In the genomic region with DNA sequence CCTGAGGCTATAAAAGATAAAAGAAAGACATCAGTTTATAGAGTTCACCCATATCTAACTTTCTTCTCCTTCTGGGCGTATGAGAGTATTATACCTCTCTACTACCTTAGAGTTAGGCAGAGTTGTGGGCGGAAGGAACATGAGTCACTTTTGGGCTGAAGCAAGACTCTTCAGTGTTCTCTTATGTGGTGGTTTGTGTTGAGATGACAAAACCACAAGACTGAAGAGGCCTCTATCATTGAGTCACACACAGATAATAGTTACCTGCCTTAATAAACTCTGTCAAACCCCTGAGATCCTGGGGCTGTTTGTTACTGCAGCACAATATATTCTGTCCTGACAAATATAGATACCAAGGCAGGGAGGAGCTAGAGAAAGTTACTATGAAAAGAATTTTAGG, we compare ENCODE assay signal across 8 cellular contexts.
DNase-seq lines count a peak whose midpoint lies in the region; ATAC-seq and TF ChIP-seq lines count a peak whose summit lies in the region.

No MANE protein-coding gene starts in this region.

- no peak for TF ChIP-seq CTCF in CD4-positive, alpha-beta T cell (IDR thresholded peaks at IDR 0.05)

- H3K36me3 Mint-ChIP-seq in CD4-positive, alpha-beta T cell (ENCODE audit: low read depth): no peaks in the 10 kb centered on the region
- no peaks in the 10 kb centered on the region for H3K36me3 Mint-ChIP-seq in activated naive CD4-positive, alpha-beta T cell treated with anti-CD3 and anti-CD28 coated beads, Interleukin-2, amount 10 ng/mL, durations not matched to agents 7 days and 5 days

- no peak overlapping the region for H3K27ac Mint-ChIP-seq in CD4-positive, alpha-beta T cell
- H3K27ac Mint-ChIP-seq in activated naive CD4-positive, alpha-beta T cell treated with anti-CD3 and anti-CD28 coated beads, Interleukin-2, amount 10 ng/mL, durations not matched to agents 7 days and 5 days: no peak overlapping the region

- no peaks in the 10 kb centered on the region for H3K36me3 ChIP-seq in MG63

- H3K27me3 Mint-ChIP-seq in CD4-positive, alpha-beta T cell: no peaks in the 10 kb centered on the region
- no peaks in the 10 kb centered on the region for H3K27me3 Mint-ChIP-seq in activated naive CD4-positive, alpha-beta T cell treated with anti-CD3 and anti-CD28 coated beads, Interleukin-2, amount 10 ng/mL, durations not matched to agents 7 days and 5 days

- H3K4me1 Mint-ChIP-seq in CD4-positive, alpha-beta T cell (ENCODE audit: low read depth): no peaks in the 10 kb centered on the region
- H3K4me1 Mint-ChIP-seq in activated naive CD4-positive, alpha-beta T cell treated with anti-CD3 and anti-CD28 coated beads, Interleukin-2, amount 10 ng/mL, durations not matched to agents 7 days and 5 days: peaks cover 18% of the 10 kb centered on the region

- no peak overlapping the region for H3K4me3 ChIP-seq in MG63

- intact Hi-C loops in CD4-positive, alpha-beta T cell (cut with DNase I, micrococcal nuclease): no loop called here

- CTCF ChIA-PET in CD4-positive, alpha-beta T cell (lab: Charles Lee): no interaction called here
- CTCF ChIA-PET in activated naive CD4-positive, alpha-beta T cell treated with anti-CD3 and anti-CD28 coated beads, Interleukin-2, amount 10 ng/mL, durations not matched to agents 7 days and 5 days (lab: Charles Lee): interaction anchor here (1.0 kb wide), 1 partner anchor 85 kb away, joined by 3 read pairs; no protein-coding TSS in a partner anchor

- no peak overlapping the region for H3K27ac ChIP-seq in CD4-positive, alpha-beta T cell (ENCODE audit: low read depth, low read length)

- H3K9me3 Mint-ChIP-seq in CD4-positive, alpha-beta T cell: no peaks in the 10 kb centered on the region
- H3K9me3 Mint-ChIP-seq in activated naive CD4-positive, alpha-beta T cell treated with anti-CD3 and anti-CD28 coated beads, Interleukin-2, amount 10 ng/mL, durations not matched to agents 7 days and 5 days: peaks cover 8% of the 10 kb centered on the region

- DNase-seq in CD4-positive, alpha-beta T cell: no peak
- DNase-seq in HPDE6-E6E7 (ENCODE audit: extremely low spot score): peak; percentile 53
- DNase-seq in activated naive CD4-positive, alpha-beta T cell treated with anti-CD3 and anti-CD28 coated beads, Interleukin-2, amount 10 ng/mL, durations not matched to agents 7 days and 5 days: peak; percentile 35
- peak; percentile 31 for DNase-seq in stimulated activated CD4-positive, alpha-beta T cell treated with anti-CD3 and anti-CD28 coated beads, Interleukin-2, amount 100 ng/mL, for 4 hours (ENCODE audit: low read depth)
- DNase-seq in SK-N-DZ (ENCODE audit: low spot score): no peak
- DNase-seq in MG63: no peak

- POLR2A ChIA-PET in CD4-positive, alpha-beta T cell (lab: Charles Lee): no interaction called here

- no peak overlapping the region for H3K4me3 Mint-ChIP-seq in CD4-positive, alpha-beta T cell
- H3K4me3 Mint-ChIP-seq in activated naive CD4-positive, alpha-beta T cell treated with anti-CD3 and anti-CD28 coated beads, Interleukin-2, amount 10 ng/mL, durations not matched to agents 7 days and 5 days: no peak overlapping the region

- H3K27me3 ChIP-seq in CD4-positive, alpha-beta T cell (ENCODE audit: control insufficient read depth, insufficient read depth, low read length): no peaks in the 10 kb centered on the region
- H3K27me3 ChIP-seq in MG63: no peaks in the 10 kb centered on the region

- ATAC-seq in CD4-positive, alpha-beta T cell (ENCODE audit: poor library complexity): peak; percentile 71
- ATAC-seq in GM21367 (IDR thresholded peaks at IDR 0.05; ENCODE audit: unreplicated experiment): peak; percentile 70
- ATAC-seq in HG02970 (IDR thresholded peaks at IDR 0.05; ENCODE audit: low FRiP score, unreplicated experiment): no peak

- H3K9me3 ChIP-seq in CD4-positive, alpha-beta T cell (ENCODE audit: control insufficient read depth, low read length): no peaks in the 10 kb centered on the region
- H3K9me3 ChIP-seq in MG63: no peaks in the 10 kb centered on the region

Comparison
In these comparisons a context has a peak if more than half of its experiments do, and no peak if none do; other contexts are left out.
1. DNase-seq: peak in HPDE6-E6E7 (single experiment), activated naive CD4-positive, alpha-beta T cell treated with anti-CD3 and anti-CD28 coated beads, Interleukin-2, amount 10 ng/mL, durations not matched to agents 7 days and 5 days (single experiment) and stimulated activated CD4-positive, alpha-beta T cell treated with anti-CD3 and anti-CD28 coated beads, Interleukin-2, amount 100 ng/mL, for 4 hours (single experiment); none in CD4-positive, alpha-beta T cell (0 of 10), SK-N-DZ (single experiment) and MG63 (single experiment).